Comparison of ENCODE assay signal across 8 cellular contexts in genomic region chr19:16076154-16076957, GRCh38. TPM values are rescaled to one million over a fixed set of nuclear protein-coding genes. Genes with fewer than 3 reads are reported as not detected.
DNase-seq lines count a peak whose midpoint lies in the region; ATAC-seq and TF ChIP-seq lines count a peak whose summit lies in the region.

Gene TPM4 (plus strand): TSS chr19:16076495. CDS start chr19:16076566, 71 bp downstream.

- DNase-seq in Panc1 (ENCODE audit: low read depth, low spot score) (no peak), activated T-helper 1 cell treated with Interleukin-2 at 50 U/mL for 16 hours (ENCODE audit: low read depth) (peak; percentile 65), fibroblast of lung (ENCODE audit: low read depth in 2 of 2) (peak; percentile 94 to 98)
- DNase-seq in naive thymus-derived CD4-positive, alpha-beta T cell: peak; percentile 43 to 89 (median 50)

- no peaks in the 10 kb centered on the region for H3K9me3 ChIP-seq in BLaER1
- H3K9me3 ChIP-seq in Panc1 (ENCODE audit: control insufficient read depth, insufficient read depth, low read depth, low read length): no peaks in the 10 kb centered on the region
- no peaks in the 10 kb centered on the region for H3K9me3 ChIP-seq in fibroblast of lung (ENCODE audit: control insufficient read depth, insufficient read depth, low read depth, low read length)
- no peaks in the 10 kb centered on the region for H3K9me3 ChIP-seq in naive thymus-derived CD4-positive, alpha-beta T cell (ENCODE audit: control insufficient read depth in 2 of 3, low read length in 3 of 3)

- H3K27me3 ChIP-seq in BLaER1 (no peaks in the 10 kb centered on the region), Panc1 (ENCODE audit: control insufficient read depth, insufficient read depth, low read length) (no peaks in the 10 kb centered on the region), fibroblast of lung (ENCODE audit: control insufficient read depth, insufficient read depth, low read length) (no peaks in the 10 kb centered on the region)
- H3K27me3 ChIP-seq in naive thymus-derived CD4-positive, alpha-beta T cell (ENCODE audit: control insufficient read depth in 2 of 2, insufficient read depth in 2 of 2, low read length in 2 of 2): no peaks in the 10 kb centered on the region

- H3K36me3 ChIP-seq in BLaER1 (peaks cover 15% of the 10 kb centered on the region), Panc1 (ENCODE audit: control insufficient read depth, insufficient read depth, low read length) (no peaks in the 10 kb centered on the region), fibroblast of lung (ENCODE audit: control insufficient read depth, insufficient read depth, low read length) (peaks cover 12% of the 10 kb centered on the region)
- peaks cover 0 to 14% (median 0%) of the 10 kb centered on the region in 3 experiments for H3K36me3 ChIP-seq in naive thymus-derived CD4-positive, alpha-beta T cell (ENCODE audit: control insufficient read depth in 2 of 3, insufficient read depth in 3 of 3, low read length in 3 of 3)

- no peaks in the 10 kb centered on the region for H3K27me3 Mint-ChIP-seq in naive thymus-derived CD4-positive, alpha-beta T cell
- no peaks in the 10 kb centered on the region for H3K27me3 Mint-ChIP-seq in stimulated activated memory B cell treated with anti-CD40 and anti-IgM and Interleukin-4, amounts not matched to agents 10 μg/mL and 1 μg/mL and 100 μg/mL, for 72 hours

- peaks cover 0 to 31% (median 0%) of the 10 kb centered on the region in 5 donors for H3K36me3 Mint-ChIP-seq in naive thymus-derived CD4-positive, alpha-beta T cell
- peaks cover 35% of the 10 kb centered on the region for H3K36me3 Mint-ChIP-seq in stimulated activated memory B cell treated with anti-CD40 and anti-IgM and Interleukin-4, amounts not matched to agents 10 μg/mL and 1 μg/mL and 100 μg/mL, for 72 hours

- no TSS peak for BruUV-seq in Panc1 (replicated peaks; lab: Mats Ljungman, UMichigan)

- H3K4me2 ChIP-seq in BLaER1 (peak within 1 kb of the TSS; percentile 90), fibroblast of lung (ENCODE audit: extremely low read depth, insufficient read depth, low read length) (peak within 1 kb of the TSS; percentile 89)

- POLR2A ChIA-PET in Panc1 (lab: Charles Lee): interaction anchor here (0.7 kb wide), 1 partner anchor 109 kb away, joined by 5 read pairs; the partner anchor contains the start of gene FAM32A
- POLR2A ChIA-PET in naive thymus-derived CD4-positive, alpha-beta T cell (lab: Charles Lee): interaction anchor here (0.8 to 9.0 kb wide), 11 partner anchors 9 to 658 kb away, joined by 3 to 128 read pairs (median 4); partner anchors contain the start of genes AKAP8L, HSH2D and KLF2

- peaks cover 59% of the 10 kb centered on the region for H3K4me1 ChIP-seq in BLaER1
- H3K4me1 ChIP-seq in Panc1 (ENCODE audit: control insufficient read depth, insufficient read depth, low read length): peaks cover 18% of the 10 kb centered on the region
- H3K4me1 ChIP-seq in fibroblast of lung (ENCODE audit: control insufficient read depth, extremely low read depth, insufficient read depth, low read length): peaks cover 12% of the 10 kb centered on the region
- peaks cover 29 to 72% of the 10 kb centered on the region in 2 donors for H3K4me1 ChIP-seq in naive thymus-derived CD4-positive, alpha-beta T cell (ENCODE audit: control insufficient read depth in 2 of 2, insufficient read depth in 2 of 2, low read length in 2 of 2)

- H3K27ac ChIP-seq in BLaER1: peak within 1 kb of the TSS; percentile 99
- peak within 1 kb of the TSS; percentile 83 for H3K27ac ChIP-seq in Panc1 (ENCODE audit: low read length)
- H3K27ac ChIP-seq in fibroblast of lung (ENCODE audit: insufficient read depth, low read length): peak within 1 kb of the TSS; percentile 98
- peak within 1 kb of the TSS; percentile 89 for H3K27ac ChIP-seq in naive thymus-derived CD4-positive, alpha-beta T cell (ENCODE audit: low read depth, low read length)

- H3K79me2 ChIP-seq in fibroblast of lung (ENCODE audit: control insufficient read depth, insufficient read depth, low read length): peaks cover 52% of the 10 kb centered on the region

- peak within 1 kb of the TSS; percentile 90 to 99 (median 97) for H3K27ac Mint-ChIP-seq in naive thymus-derived CD4-positive, alpha-beta T cell
- peak within 1 kb of the TSS; percentile 98 for H3K27ac Mint-ChIP-seq in stimulated activated memory B cell treated with anti-CD40 and anti-IgM and Interleukin-4, amounts not matched to agents 10 μg/mL and 1 μg/mL and 100 μg/mL, for 72 hours

- peak; percentile 58 for ATAC-seq in HG03460 (IDR thresholded peaks at IDR 0.05; ENCODE audit: unreplicated experiment)
- peak; percentile 87 for ATAC-seq in Panc1
- ATAC-seq in naive thymus-derived CD4-positive, alpha-beta T cell: peak; percentile 68
- ATAC-seq in stimulated activated memory B cell treated with anti-CD40 and anti-IgM and Interleukin-4, amounts not matched to agents 10 μg/mL and 1 μg/mL and 100 μg/mL, for 72 hours: peak; percentile 77

- H3K4me1 Mint-ChIP-seq in naive thymus-derived CD4-positive, alpha-beta T cell: peaks cover 54 to 80% (median 65%) of the 10 kb centered on the region in 7 donors
- peaks cover 48% of the 10 kb centered on the region for H3K4me1 Mint-ChIP-seq in stimulated activated memory B cell treated with anti-CD40 and anti-IgM and Interleukin-4, amounts not matched to agents 10 μg/mL and 1 μg/mL and 100 μg/mL, for 72 hours

- intact Hi-C loops in Panc1 (cut with micrococcal nuclease; ENCODE audit: unreplicated experiment): no loop called here
- intact Hi-C loops in naive thymus-derived CD4-positive, alpha-beta T cell (cut with micrococcal nuclease): loop anchor here (5.0 to 10.0 kb wide), 3 partner anchors 291 to 1552 kb away; partner anchors contain the start of gene TECR (in 1 of the 2)

- peak within 1 kb of the TSS; percentile 97 for H3K4me3 ChIP-seq in BLaER1
- H3K4me3 ChIP-seq in Panc1 (ENCODE audit: low read depth in 2 of 2, low read length in 2 of 2): peak within 1 kb of the TSS; percentile 63 to 91
- H3K4me3 ChIP-seq in fibroblast of lung (replicated peaks in 1 of 4; ENCODE audit: control extremely low read depth in 1 of 4, insufficient read depth in 1 of 4, low read depth in 3 of 4, low read length in 4 of 4): peak within 1 kb of the TSS; percentile 70 to 98 (median 94)
- peak within 1 kb of the TSS; percentile 82 for H3K4me3 ChIP-seq in naive thymus-derived CD4-positive, alpha-beta T cell (ENCODE audit: low read length)

- TF ChIP-seq CTCF in Panc1 (IDR thresholded peaks at IDR 0.05) (no peak), fibroblast of lung (conservative IDR thresholded peaks at IDR 0.05 in 1 of 2, IDR thresholded peaks at IDR 0.05 in 1 of 2; ENCODE audit: low read depth in 1 of 2, low read length in 2 of 2) (no peak)

- H3K9ac ChIP-seq in BLaER1 (peak within 1 kb of the TSS; percentile 99), fibroblast of lung (ENCODE audit: insufficient read depth, low read length) (peak within 1 kb of the TSS; percentile 96)

- H3K9me3 Mint-ChIP-seq in naive thymus-derived CD4-positive, alpha-beta T cell: peaks cover 0 to 4% (median 0%) of the 10 kb centered on the region in 11 donors
- H3K9me3 Mint-ChIP-seq in stimulated activated memory B cell treated with anti-CD40 and anti-IgM and Interleukin-4, amounts not matched to agents 10 μg/mL and 1 μg/mL and 100 μg/mL, for 72 hours: no peaks in the 10 kb centered on the region

- in situ Hi-C loops in Panc1 (cut with HindIII; ENCODE audit: low pct_unique_long_range_greater_than_20kb, low sequenced_read_pairs): no loop called here

- CTCF ChIA-PET in Panc1 (lab: Charles Lee): interaction anchor here (0.7 to 1.0 kb wide), 2 partner anchors 34 to 224 kb away, joined by 3 to 9 read pairs; no protein-coding TSS in a partner anchor
- CTCF ChIA-PET in naive thymus-derived CD4-positive, alpha-beta T cell (lab: Charles Lee): interaction anchor here (0.6 to 3.5 kb wide), 10 partner anchors 11 to 925 kb away, joined by 3 to 21 read pairs (median 4); partner anchors contain the start of gene RAB8A

- H2AFZ ChIP-seq in fibroblast of lung (ENCODE audit: low read length): no peak within 1 kb of the TSS

- TF ChIP-seq POLR2A in GM19099 (IDR thresholded peaks at IDR 0.05; ENCODE audit: extremely low read depth, insufficient read length, low read depth): peak; percentile 92

- peak within 1 kb of the TSS; percentile 84 to 97 (median 90) for H3K4me3 Mint-ChIP-seq in naive thymus-derived CD4-positive, alpha-beta T cell
- peak within 1 kb of the TSS; percentile 88 for H3K4me3 Mint-ChIP-seq in stimulated activated memory B cell treated with anti-CD40 and anti-IgM and Interleukin-4, amounts not matched to agents 10 μg/mL and 1 μg/mL and 100 μg/mL, for 72 hours

- H4K20me1 ChIP-seq in BLaER1 (peaks cover 24% of the 10 kb centered on the region), fibroblast of lung (ENCODE audit: control insufficient read depth, extremely low read depth, insufficient read depth, low read length) (peaks cover 2% of the 10 kb centered on the region)

RNA-seq across cellular contexts. Expression of gene TPM4, which starts in this region (rescaled TPM):
- total RNA-seq in Panc1 (2021; ENCODE audit: unreplicated experiment) (165 TPM), fibroblast of lung (720 and 822 TPM in 2 replicates)
- 231 TPM for polyA plus RNA-seq in Panc1 (2012; ENCODE audit: insufficient read length)
- 1,637 and 2,577 TPM in 2 replicates for polyA plus RNA-seq in fibroblast of lung
- polyA plus RNA-seq in fibroblast of lung (2012): 1,306 and 1,822 TPM in 2 replicates
- 192 and 286 TPM in 2 replicates for polyA minus RNA-seq in fibroblast of lung (ENCODE audit: low replicate concordance)
- 100 to 1,000 TPM in 3 of 5 experiments, 10 to 100 TPM in 2; 65.8 to 435 (median 126) TPM for total RNA-seq in naive thymus-derived CD4-positive, alpha-beta T cell
- 10 to 100 TPM; 28.2 to 43.5 TPM for polyA plus RNA-seq in naive thymus-derived CD4-positive, alpha-beta T cell

Comparison
In these comparisons a context has a peak if more than half of its experiments do, and no peak if none do; other contexts are left out.
1. RNA of gene TPM4 (polyA plus RNA-seq): 1,306 to 2,577 TPM in fibroblast of lung; 28.2 to 43.5 TPM in naive thymus-derived CD4-positive, alpha-beta T cell; every median in the first group is over 10 times any median in the second.
2. Peak in every context shown above with its lines, with median percentiles within 50 percentile points of each other: H3K27ac ChIP-seq, H3K4me3 ChIP-seq and ATAC-seq.